Comparison of ENCODE assay signal across 21 cellular contexts in genomic region chr6:159865226-159865920, GRCh38. TPM values are rescaled to one million over a fixed set of nuclear protein-coding genes. Genes with fewer than 3 reads are reported as not detected.
"Had no signal": no experiment of that assay in that cellular context is flagged by ENCODE, and none has a peak within 500 bp of the region (broad histone marks: within the 10 kb centered on the region; RNA-seq: fewer than 3 reads in every experiment).

No MANE protein-coding gene starts in this region.

- H3K27ac ChIP-seq: dorsolateral prefrontal cortex, epithelial cell of prostate, neutrophil, ovary, suprapubic skin, thyroid gland had no signal

- H3K4me1 ChIP-seq: suprapubic skin had no signal

- H3K9me3 ChIP-seq: neutrophil, ovary, thyroid gland had no signal

- H3K4me3 Mint-ChIP-seq: naive B cell, nephron, type B pancreatic cell had no signal

- H3K36me3 ChIP-seq: neutrophil, ovary, suprapubic skin, thyroid gland had no signal

- H3K27me3 ChIP-seq: neutrophil, ovary, suprapubic skin, thyroid gland had no signal

- DNase-seq: cortex of kidney; dorsolateral prefrontal cortex; effector CD8-positive, alpha-beta T cell; foreskin melanocyte; hippocampal formation; mesendoderm; naive B cell; ovary; right cardiac atrium; stimulated activated CD4-positive, alpha-beta T cell treated with anti-CD3 and anti-CD28 coated beads, Interleukin-2, amount 100 ng/mL, for 48 hours; stimulated activated naive CD8-positive, alpha-beta T cell treated with anti-CD3 and anti-CD28 coated beads, Interleukin-15, Interleukin-2, amounts not matched to agents 100 U/mL and 50 U/mL, for 24 hours; thyroid gland had no signal

- H3K36me3 Mint-ChIP-seq: type B pancreatic cell had no signal

- H3K9me3 Mint-ChIP-seq: type B pancreatic cell had no signal

- H3K27ac Mint-ChIP-seq: type B pancreatic cell had no signal

- H3K4me1 Mint-ChIP-seq: naive B cell had no signal

- H3K4me3 ChIP-seq: dorsolateral prefrontal cortex, ovary, smooth muscle cell, suprapubic skin, thyroid gland had no signal

- ATAC-seq: right cardiac atrium; stimulated activated naive CD8-positive, alpha-beta T cell treated with anti-CD3 and anti-CD28 coated beads, Interleukin-15, Interleukin-2, amounts not matched to agents 100 U/mL and 50 U/mL, for 24 hours had no signal

RNA-seq across cellular contexts. Expression of gene MAS1, which starts 25.4 kb away (rescaled TPM):
- total RNA-seq: kidney epithelial cell, lung microvascular endothelial cell, smooth muscle cell, suprapubic skin, thyroid gland had no signal
- polyA plus RNA-seq: liver, smooth muscle cell had no signal
